Comparison of ENCODE assay signal across 8 cellular contexts in the genomic region with DNA sequence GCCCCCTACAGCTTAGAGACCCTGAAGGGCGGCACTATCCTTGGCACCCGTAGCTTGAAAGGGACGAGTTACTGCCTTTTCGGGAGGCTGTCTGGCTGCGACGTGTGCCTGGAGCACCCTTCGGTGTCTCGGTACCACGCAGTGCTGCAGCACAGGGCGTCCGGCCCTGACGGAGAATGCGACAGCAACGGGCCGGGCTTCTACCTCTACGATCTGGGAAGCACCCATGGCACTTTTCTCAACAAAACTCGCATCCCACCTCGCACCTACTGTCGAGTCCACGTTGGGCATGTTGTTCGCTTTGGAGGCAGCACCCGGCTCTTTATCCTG. TPM values are rescaled to one million over a fixed set of nuclear protein-coding genes. Genes with fewer than 3 reads are reported as not detected.
DNase-seq lines count a peak whose midpoint lies in the region; ATAC-seq, FAIRE-seq and TF ChIP-seq lines count a peak whose summit lies in the region.

No MANE protein-coding gene starts in this region.

- DNase-seq in Caco-2 (peak in 1 of 2 experiments; percentile 42), iPS DF 6.9 (ENCODE audit: low read depth, low spot score) (no peak), urothelium cell line (ENCODE audit: low spot score) (no peak), NCI-H128 (lab: John Stamatoyannopoulos, UW; ENCODE audit: unreplicated experiment) (no peak)
- DNase-seq in activated CD8-positive, alpha-beta T cell treated with anti-CD3 and anti-CD28 coated beads for 36 hours, result no peak

- no peak for FAIRE-seq in urothelium cell line (lab: Jason Lieb, UNC)

- no TSS peak for BruUV-seq in Caco-2 (replicated peaks; lab: Mats Ljungman, UMichigan)

- H3K4me1 ChIP-seq in Caco-2, result peaks cover 6% of the 10 kb centered on the region; the same call in 1 of the 2 replicates
- no peaks in the 10 kb centered on the region for H3K4me1 ChIP-seq in iPS DF 6.9 (ENCODE audit: control insufficient read depth, insufficient read depth, low read length)

- CTCF ChIA-PET in Caco-2 (lab: Charles Lee), result interaction anchor here (1.0 to 2.4 kb wide), 2 partner anchors 19 to 24 kb away, joined by 4 to 22 read pairs; no protein-coding TSS in a partner anchor
- CTCF ChIA-PET in activated CD8-positive, alpha-beta T cell treated with anti-CD3 and anti-CD28 coated beads for 36 hours (lab: Charles Lee), result interaction anchor here (1.0 to 6.6 kb wide), 4 partner anchors 11 to 53 kb away, joined by 3 to 58 read pairs (median 4); no protein-coding TSS in a partner anchor

- H3K36me3 Mint-ChIP-seq in Caco-2 (ENCODE audit: insufficient read depth, unreplicated experiment), result peaks cover 71% of the 10 kb centered on the region
- H3K36me3 Mint-ChIP-seq in activated CD8-positive, alpha-beta T cell treated with anti-CD3 and anti-CD28 coated beads for 36 hours (ENCODE audit: low read depth), result peaks cover 30% of the 10 kb centered on the region
- peaks cover 37% of the 10 kb centered on the region for H3K36me3 Mint-ChIP-seq in stimulated activated memory B cell treated with anti-CD40 and anti-IgM and Interleukin-4, amounts not matched to agents 10 μg/mL and 1 μg/mL and 100 μg/mL, for 72 hours

- no peak overlapping the region for H3K27ac ChIP-seq in iPS DF 6.9 (ENCODE audit: low read length)

- no peak for TF ChIP-seq CTCF in Caco-2 (IDR thresholded peaks at IDR 0.05; ENCODE audit: insufficient read depth in 1 of 2, low read depth in 1 of 2, low read length in 1 of 2, severe bottlenecking in 1 of 2, unreplicated experiment in 1 of 2)
- no peak for TF ChIP-seq CTCF in activated CD8-positive, alpha-beta T cell treated with anti-CD3 and anti-CD28 coated beads for 36 hours (IDR thresholded peaks at IDR 0.05)

- H3K4me3 ChIP-seq in Caco-2 (ENCODE audit: low read depth, low read length) (peak overlapping the region; percentile 60), iPS DF 6.9 (ENCODE audit: low read length) (peak overlapping the region; percentile 72)

- peaks cover 4% of the 10 kb centered on the region; the same call in 1 of the 2 replicates for H3K36me3 ChIP-seq in Caco-2 (ENCODE audit: control insufficient read depth, insufficient read depth, low read length)
- H3K36me3 ChIP-seq in iPS DF 6.9 (ENCODE audit: control insufficient read depth, insufficient read depth, low read length), result no peaks in the 10 kb centered on the region

- WGBS in iPS DF 6.9 (ENCODE audit: insufficient coverage, insufficient read length), result no CpG with 5 or more reads among the region's 22 CpGs

- intact Hi-C loops in Caco-2 (cut with micrococcal nuclease; ENCODE audit: unreplicated experiment), result no loop called here
- intact Hi-C loops in activated CD8-positive, alpha-beta T cell treated with anti-CD3 and anti-CD28 coated beads for 36 hours (cut with micrococcal nuclease), result no loop called here

- peaks cover 14% of the 10 kb centered on the region for H3K4me1 Mint-ChIP-seq in Caco-2 (ENCODE audit: low read depth, unreplicated experiment)
- peaks cover 48% of the 10 kb centered on the region for H3K4me1 Mint-ChIP-seq in activated CD8-positive, alpha-beta T cell treated with anti-CD3 and anti-CD28 coated beads for 36 hours (ENCODE audit: low read depth)
- peaks cover 62% of the 10 kb centered on the region for H3K4me1 Mint-ChIP-seq in stimulated activated memory B cell treated with anti-CD40 and anti-IgM and Interleukin-4, amounts not matched to agents 10 μg/mL and 1 μg/mL and 100 μg/mL, for 72 hours

- ATAC-seq in HG02981 (IDR thresholded peaks at IDR 0.05; ENCODE audit: unreplicated experiment), result peak; percentile 20
- peak; percentile 27 for ATAC-seq in activated CD8-positive, alpha-beta T cell treated with anti-CD3 and anti-CD28 coated beads for 36 hours
- no peak for ATAC-seq in stimulated activated memory B cell treated with anti-CD40 and anti-IgM and Interleukin-4, amounts not matched to agents 10 μg/mL and 1 μg/mL and 100 μg/mL, for 72 hours
- no peak for ATAC-seq in HG03159 (IDR thresholded peaks at IDR 0.05; ENCODE audit: unreplicated experiment)

- H3K27me3 ChIP-seq in Caco-2 (replicated peaks; ENCODE audit: control insufficient read depth, insufficient read depth, low read length) (no peaks in the 10 kb centered on the region), iPS DF 6.9 (ENCODE audit: control insufficient read depth, insufficient read depth, low read length) (no peaks in the 10 kb centered on the region)

- H3K9me3 Mint-ChIP-seq in Caco-2 (ENCODE audit: unreplicated experiment), result no peaks in the 10 kb centered on the region
- H3K9me3 Mint-ChIP-seq in activated CD8-positive, alpha-beta T cell treated with anti-CD3 and anti-CD28 coated beads for 36 hours, result no peaks in the 10 kb centered on the region
- H3K9me3 Mint-ChIP-seq in stimulated activated memory B cell treated with anti-CD40 and anti-IgM and Interleukin-4, amounts not matched to agents 10 μg/mL and 1 μg/mL and 100 μg/mL, for 72 hours, result no peaks in the 10 kb centered on the region

- H3K27ac Mint-ChIP-seq in Caco-2 (ENCODE audit: unreplicated experiment), result peak overlapping the region; percentile 100
- peak overlapping the region; percentile 100 for H3K27ac Mint-ChIP-seq in activated CD8-positive, alpha-beta T cell treated with anti-CD3 and anti-CD28 coated beads for 36 hours
- peak overlapping the region; percentile 98 for H3K27ac Mint-ChIP-seq in stimulated activated memory B cell treated with anti-CD40 and anti-IgM and Interleukin-4, amounts not matched to agents 10 μg/mL and 1 μg/mL and 100 μg/mL, for 72 hours

- POLR2A ChIA-PET in Caco-2 (lab: Charles Lee), result interaction anchor here (1.2 to 1.8 kb wide), 2 partner anchors 17 to 41 kb away, joined by 3 to 8 read pairs; no protein-coding TSS in a partner anchor
- POLR2A ChIA-PET in activated CD8-positive, alpha-beta T cell treated with anti-CD3 and anti-CD28 coated beads for 36 hours (lab: Charles Lee), result interaction anchor here (0.7 to 3.1 kb wide), 22 partner anchors 9 to 295 kb away, joined by 3 to 13 read pairs (median 3); partner anchors contain the start of genes CCDC121, GPN1, NRBP1 and PPM1G

- H3K27me3 Mint-ChIP-seq in Caco-2 (ENCODE audit: insufficient read depth, unreplicated experiment), result no peaks in the 10 kb centered on the region
- H3K27me3 Mint-ChIP-seq in activated CD8-positive, alpha-beta T cell treated with anti-CD3 and anti-CD28 coated beads for 36 hours, result no peaks in the 10 kb centered on the region
- H3K27me3 Mint-ChIP-seq in stimulated activated memory B cell treated with anti-CD40 and anti-IgM and Interleukin-4, amounts not matched to agents 10 μg/mL and 1 μg/mL and 100 μg/mL, for 72 hours, result no peaks in the 10 kb centered on the region

- H3K9me3 ChIP-seq in Caco-2 (no peaks in the 10 kb centered on the region), iPS DF 6.9 (ENCODE audit: control insufficient read depth, insufficient read depth, low read length) (no peaks in the 10 kb centered on the region)

- peak overlapping the region; percentile 99 for H3K4me3 Mint-ChIP-seq in Caco-2 (ENCODE audit: unreplicated experiment)
- peak overlapping the region; percentile 93 for H3K4me3 Mint-ChIP-seq in activated CD8-positive, alpha-beta T cell treated with anti-CD3 and anti-CD28 coated beads for 36 hours
- H3K4me3 Mint-ChIP-seq in stimulated activated memory B cell treated with anti-CD40 and anti-IgM and Interleukin-4, amounts not matched to agents 10 μg/mL and 1 μg/mL and 100 μg/mL, for 72 hours, result peak overlapping the region; percentile 99

RNA-seq across cellular contexts. Expression of gene SLC4A1AP, which starts 0.5 kb away (rescaled TPM):
- total RNA-seq in Caco-2 (2022), result 33.8 and 34.3 TPM in 2 replicates
- 10 to 100 TPM; 19.1 to 19.3 TPM for total RNA-seq in activated CD8-positive, alpha-beta T cell treated with anti-CD3 and anti-CD28 coated beads for 36 hours

RNA-seq across cellular contexts. Expression of gene SUPT7L, which starts 0.8 kb away (rescaled TPM):
- 42.4 and 43.5 TPM in 2 replicates for total RNA-seq in Caco-2 (2022)
- total RNA-seq in activated CD8-positive, alpha-beta T cell treated with anti-CD3 and anti-CD28 coated beads for 36 hours, result 10 to 100 TPM; 21.8 to 22.6 TPM

RNA-seq across cellular contexts. Expression of gene GPN1, which starts 35.4 kb away (rescaled TPM):
- 45.9 and 60.9 TPM in 2 replicates for total RNA-seq in Caco-2 (2022)
- total RNA-seq in activated CD8-positive, alpha-beta T cell treated with anti-CD3 and anti-CD28 coated beads for 36 hours, result 10 to 100 TPM; 37.6 to 41.2 TPM

RNA-seq across cellular contexts. Expression of gene CCDC121, which starts 35.4 kb away (rescaled TPM):
- total RNA-seq in Caco-2 (2022), result 3.9 and 4.7 TPM in 2 replicates
- total RNA-seq in activated CD8-positive, alpha-beta T cell treated with anti-CD3 and anti-CD28 coated beads for 36 hours, result under 1 TPM; 0.40 to 0.43 TPM

Comparison
In these comparisons a context has a peak if more than half of its experiments do, and no peak if none do; other contexts are left out.
1. ATAC-seq: peak in HG02981 (single experiment) and activated CD8-positive, alpha-beta T cell treated with anti-CD3 and anti-CD28 coated beads for 36 hours (single experiment); none in stimulated activated memory B cell treated with anti-CD40 and anti-IgM and Interleukin-4, amounts not matched to agents 10 μg/mL and 1 μg/mL and 100 μg/mL, for 72 hours (single experiment) and HG03159 (single experiment).
2. Peak in every context shown above with its lines, with median percentiles within 50 percentile points of each other: H3K27ac Mint-ChIP-seq and H3K4me3 Mint-ChIP-seq.